ENCODE assay signal across 1 cellular context in genomic region chr22:22939537-22940368, GRCh38.
TF ChIP-seq lines count a peak whose summit lies in the region.

No MANE protein-coding gene starts in this region.

TF ChIP-seq in HepG2, 621 proteins besides CTCF, POLR2A, EP300 and RAD21 (continued from another document):
- TF ChIP-seq ARID4A (CRISPR knock-in tag; IDR thresholded peaks at IDR 0.05; ENCODE audit: borderline replicate concordance) (no peak), ZNF33B (CRISPR knock-in tag; IDR thresholded peaks at IDR 0.05) (no peak), SOX5 (CRISPR knock-in tag; IDR thresholded peaks at IDR 0.05; ENCODE audit: borderline replicate concordance) (no peak), SIX4 (CRISPR knock-in tag; IDR thresholded peaks at IDR 0.05) (no peak), KLF12 (CRISPR knock-in tag; IDR thresholded peaks at IDR 0.05; ENCODE audit: borderline replicate concordance) (no peak), ZNF354B (CRISPR knock-in tag; IDR thresholded peaks at IDR 0.05) (no peak), GLMP (CRISPR knock-in tag; IDR thresholded peaks at IDR 0.05; ENCODE audit: borderline replicate concordance) (no peak), PLRG1 (conservative IDR thresholded peaks at IDR 0.05) (no peak), FOXP4 (CRISPR knock-in tag; IDR thresholded peaks at IDR 0.05) (0 out of 2 replicates have a peak, but pooled peaks have one; percentile 23), KDM5A (IDR thresholded peaks at IDR 0.05; ENCODE audit: borderline replicate concordance, low read length) (no peak), FOXA3 (CRISPR knock-in tag; IDR thresholded peaks at IDR 0.05) (peak; percentile 47; the same call in 1 of the 2 replicates), ELF3 (CRISPR knock-in tag; IDR thresholded peaks at IDR 0.05) (0 out of 2 replicates have a peak, but pooled peaks have one; percentile 28), ZNF570 (CRISPR knock-in tag; IDR thresholded peaks at IDR 0.05; ENCODE audit: borderline replicate concordance) (no peak), CREBL2 (CRISPR knock-in tag; IDR thresholded peaks at IDR 0.05; ENCODE audit: borderline replicate concordance) (no peak)
